1 cellular context compared by ENCODE assay signal in genomic region chr4:68406479-68406859, GRCh38.
TF ChIP-seq lines count a peak whose summit lies in the region.

No MANE protein-coding gene starts in this region.

TF ChIP-seq in H1, 55 proteins besides CTCF, POLR2A, EP300 and RAD21:
- TF ChIP-seq EGR1 (IDR thresholded peaks at IDR 0.05; ENCODE audit: borderline replicate concordance, low read depth, low read length) (no peak), SIRT6 (IDR thresholded peaks at IDR 0.05; ENCODE audit: low read length) (no peak), TAF7 (optimal IDR thresholded peaks at IDR 0.05; ENCODE audit: borderline replicate concordance, low read depth, low read length) (peak; percentile 77), CHD1 (IDR thresholded peaks at IDR 0.05; ENCODE audit: low read depth, low read length) (peak; percentile 77; the same call in 1 of the 2 replicates)
TF ChIP-seq in H1: peak in this region for 2.
